Comparison of ENCODE assay signal across 1 cellular context in the genomic region with DNA sequence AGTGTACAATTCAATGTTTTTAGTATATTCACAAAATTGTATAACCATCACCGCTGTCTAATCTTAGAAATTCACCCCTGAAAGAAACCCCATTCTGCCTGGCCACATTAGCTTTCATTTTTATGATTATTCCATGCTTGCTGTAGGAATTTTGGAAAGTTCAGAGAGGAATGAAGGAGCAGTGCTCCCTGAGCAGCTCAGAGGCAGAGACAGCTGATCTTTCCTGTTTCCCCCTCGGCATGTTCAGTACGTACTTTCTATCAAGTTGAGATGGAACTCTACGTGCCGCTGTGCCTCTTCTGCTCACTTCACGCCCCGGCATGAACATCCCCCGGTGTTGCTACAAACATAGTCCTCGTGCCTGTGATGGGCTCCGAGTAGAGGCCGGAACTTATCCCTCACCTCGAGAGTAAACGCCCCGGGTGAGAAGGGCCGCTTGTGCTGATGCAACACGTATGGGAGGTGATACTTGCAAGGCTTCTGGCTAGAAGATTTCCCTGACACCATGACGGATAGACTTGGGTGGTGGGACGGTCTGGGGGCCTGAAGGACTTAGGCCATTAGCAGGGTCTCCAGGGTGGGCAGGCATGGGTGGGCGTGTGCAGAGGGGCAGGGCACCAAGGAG.
TF ChIP-seq lines count a peak whose summit lies in the region.

No MANE protein-coding gene starts in this region.

TF ChIP-seq in HEK293, 187 proteins besides CTCF, POLR2A, EP300 and RAD21:
- TF ChIP-seq, protein P1, sequence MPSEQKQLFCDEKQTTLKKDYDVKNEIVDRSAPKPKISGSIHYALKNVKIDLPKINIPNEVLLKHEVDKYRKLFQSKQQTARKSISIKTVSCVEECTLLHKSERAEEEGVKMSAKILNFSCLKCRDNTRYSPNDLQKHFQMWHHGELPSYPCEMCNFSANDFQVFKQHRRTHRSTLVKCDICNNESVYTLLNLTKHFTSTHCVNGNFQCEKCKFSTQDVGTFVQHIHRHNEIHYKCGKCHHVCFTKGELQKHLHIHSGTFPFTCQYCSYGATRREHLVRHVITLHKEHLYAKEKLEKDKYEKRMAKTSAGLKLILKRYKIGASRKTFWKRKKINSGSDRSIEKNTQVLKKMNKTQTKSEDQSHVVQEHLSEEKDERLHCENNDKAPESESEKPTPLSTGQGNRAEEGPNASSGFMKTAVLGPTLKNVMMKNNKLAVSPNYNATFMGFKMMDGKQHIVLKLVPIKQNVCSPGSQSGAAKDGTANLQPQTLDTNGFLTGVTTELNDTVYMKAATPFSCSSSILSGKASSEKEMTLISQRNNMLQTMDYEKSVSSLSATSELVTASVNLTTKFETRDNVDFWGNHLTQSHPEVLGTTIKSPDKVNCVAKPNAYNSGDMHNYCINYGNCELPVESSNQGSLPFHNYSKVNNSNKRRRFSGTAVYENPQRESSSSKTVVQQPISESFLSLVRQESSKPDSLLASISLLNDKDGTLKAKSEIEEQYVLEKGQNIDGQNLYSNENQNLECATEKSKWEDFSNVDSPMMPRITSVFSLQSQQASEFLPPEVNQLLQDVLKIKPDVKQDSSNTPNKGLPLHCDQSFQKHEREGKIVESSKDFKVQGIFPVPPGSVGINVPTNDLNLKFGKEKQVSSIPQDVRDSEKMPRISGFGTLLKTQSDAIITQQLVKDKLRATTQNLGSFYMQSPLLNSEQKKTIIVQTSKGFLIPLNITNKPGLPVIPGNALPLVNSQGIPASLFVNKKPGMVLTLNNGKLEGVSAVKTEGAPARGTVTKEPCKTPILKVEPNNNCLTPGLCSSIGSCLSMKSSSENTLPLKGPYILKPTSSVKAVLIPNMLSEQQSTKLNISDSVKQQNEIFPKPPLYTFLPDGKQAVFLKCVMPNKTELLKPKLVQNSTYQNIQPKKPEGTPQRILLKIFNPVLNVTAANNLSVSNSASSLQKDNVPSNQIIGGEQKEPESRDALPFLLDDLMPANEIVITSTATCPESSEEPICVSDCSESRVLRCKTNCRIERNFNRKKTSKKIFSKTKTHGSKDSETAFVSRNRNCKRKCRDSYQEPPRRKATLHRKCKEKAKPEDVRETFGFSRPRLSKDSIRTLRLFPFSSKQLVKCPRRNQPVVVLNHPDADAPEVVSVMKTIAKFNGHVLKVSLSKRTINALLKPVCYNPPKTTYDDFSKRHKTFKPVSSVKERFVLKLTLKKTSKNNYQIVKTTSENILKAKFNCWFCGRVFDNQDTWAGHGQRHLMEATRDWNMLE (tag by site-specific recombination; conservative IDR thresholded peaks at IDR 0.05; ENCODE audit: low read depth), result no peak
- TF ChIP-seq ZNF677 (tag by site-specific recombination; IDR thresholded peaks at IDR 0.05), result peak; percentile 91
